In the genomic region with DNA sequence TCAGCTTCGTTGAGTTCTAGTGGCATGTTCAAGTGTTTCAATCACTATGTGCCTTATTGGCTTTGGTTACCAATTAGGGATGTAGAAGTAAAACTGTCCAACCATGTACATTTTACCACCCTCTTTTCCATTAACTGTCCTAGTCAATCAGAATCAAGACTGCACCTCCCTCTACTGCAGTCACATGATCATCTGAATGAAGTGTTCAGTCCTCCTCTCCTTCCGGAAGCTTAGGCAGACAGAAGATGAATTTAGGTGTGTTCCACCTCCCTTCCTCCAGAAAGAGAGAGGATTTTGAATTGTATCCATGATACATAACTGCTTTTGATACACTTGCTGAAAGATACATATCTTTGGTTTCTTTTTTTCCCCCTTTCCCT, we compare ENCODE assay signal across 20 cellular contexts.
DNase-seq lines count a peak whose midpoint lies in the region; ATAC-seq and TF ChIP-seq lines count a peak whose summit lies in the region.
"Had no signal": no experiment of that assay in that cellular context is flagged by ENCODE, and none has a peak within 500 bp of the region (broad histone marks: within the 10 kb centered on the region; RNA-seq: fewer than 3 reads in every experiment).

No MANE protein-coding gene starts in this region.

- ATAC-seq in central memory CD8-positive, alpha-beta T cell (replicated peaks; ENCODE audit: extremely low read depth, poor library complexity, severe bottlenecking), result no peak
- ATAC-seq: HCT116, left lung had no signal

- intact Hi-C loops in left ventricle myocardium inferior (cut with micrococcal nuclease), result no loop called here
- intact Hi-C loops in stomach (cut with DNase I; ENCODE audit: low total_unique reads), result no loop called here

- peaks cover 2% of the 10 kb centered on the region for H3K36me3 Mint-ChIP-seq in central memory CD8-positive, alpha-beta T cell (ENCODE audit: insufficient read depth)

- no peaks in the 10 kb centered on the region for H4K20me1 ChIP-seq in Loucy (ENCODE audit: insufficient read depth, low read length, poor library complexity, severe bottlenecking)

- H3K27me3 Mint-ChIP-seq in central memory CD8-positive, alpha-beta T cell, result no peaks in the 10 kb centered on the region

- H3K27ac ChIP-seq in cardiac muscle cell, result peak overlapping the region; percentile 63
- no peak overlapping the region for H3K27ac ChIP-seq in left ventricle myocardium inferior (replicated peaks)
- peak overlapping the region in 3 of 5 donors; percentile 48 to 52 (median 49) for H3K27ac ChIP-seq in stomach
- H3K27ac ChIP-seq: left lung, vagina had no signal

- H3K36me3 ChIP-seq in cardiac muscle cell, result peaks cover 4% of the 10 kb centered on the region
- peaks cover 86% of the 10 kb centered on the region for H3K36me3 ChIP-seq in left ventricle myocardium inferior
- peaks cover 46% of the 10 kb centered on the region; the same call in 1 of the 2 replicates for H3K36me3 ChIP-seq in Loucy (ENCODE audit: insufficient read depth, low read length)
- peaks cover 0 to 75% (median 54%) of the 10 kb centered on the region in 4 donors for H3K36me3 ChIP-seq in stomach

- no peaks in the 10 kb centered on the region for H3K9me3 ChIP-seq in cardiac muscle cell (ENCODE audit: low read depth)
- no peaks in the 10 kb centered on the region for H3K9me3 ChIP-seq in left ventricle myocardium inferior (replicated peaks)
- no peaks in the 10 kb centered on the region for H3K9me3 ChIP-seq in Loucy (ENCODE audit: insufficient read depth, low read depth, low read length)
- no peaks in the 10 kb centered on the region for H3K9me3 ChIP-seq in stomach
- H3K9me3 ChIP-seq: left lung, mucosa of descending colon, vagina had no signal

- no peaks in the 10 kb centered on the region for H3K9me3 Mint-ChIP-seq in central memory CD8-positive, alpha-beta T cell

- no peaks in the 10 kb centered on the region for H3K9me2 ChIP-seq in Loucy (replicated peaks; ENCODE audit: low read depth, low read length)

- H3K27me3 ChIP-seq in cardiac muscle cell (no peaks in the 10 kb centered on the region), left ventricle myocardium inferior (ENCODE audit: low read depth) (no peaks in the 10 kb centered on the region), Loucy (ENCODE audit: insufficient read depth, low read length, poor library complexity, severe bottlenecking) (no peaks in the 10 kb centered on the region), stomach (no peaks in the 10 kb centered on the region)
- H3K27me3 ChIP-seq: left lung, vagina had no signal

- no peak overlapping the region for H2AFZ ChIP-seq in Loucy (ENCODE audit: low read length)

- H3K27ac Mint-ChIP-seq in central memory CD8-positive, alpha-beta T cell (ENCODE audit: low read depth), result peak overlapping the region; percentile 76

- WGBS in stomach, 5 donors, result 87 to 96% (median 91%) methylated on average over 2 of the region's 2 CpGs

- H3K4me3 Mint-ChIP-seq in central memory CD8-positive, alpha-beta T cell, result no peak overlapping the region

- no peak overlapping the region for H3K4me3 ChIP-seq in cardiac muscle cell
- H3K4me3 ChIP-seq in left ventricle myocardium inferior, result no peak overlapping the region
- no peak overlapping the region for H3K4me3 ChIP-seq in Loucy (ENCODE audit: low read length, poor library complexity, severe bottlenecking)
- H3K4me3 ChIP-seq in stomach, result no peak overlapping the region
- H3K4me3 ChIP-seq: left lung, mucosa of descending colon, vagina had no signal

- H3K4me2 ChIP-seq in Loucy (ENCODE audit: low read depth, low read length, poor library complexity, severe bottlenecking), result peak overlapping the region; percentile 56

- H3K79me2 ChIP-seq in Loucy (ENCODE audit: insufficient read depth, low read length), result no peaks in the 10 kb centered on the region

- TF ChIP-seq EP300 in stomach (IDR thresholded peaks at IDR 0.05), result no peak

- DNase-seq in cardiac muscle cell (ENCODE audit: low read depth in 1 of 2, low spot score in 1 of 2), result peak in 1 of 2 donors; percentile 48
- DNase-seq in left ventricle myocardium inferior, result no peak
- DNase-seq in central memory CD8-positive, alpha-beta T cell (ENCODE audit: low spot score in 2 of 2), result no peak
- DNase-seq in stomach, result no peak
- no peak for DNase-seq in amniotic stem cell (lab: John Stamatoyannopoulos, UW)
- no peak for DNase-seq in NCI-H1694 treated with DMSO at 0.1 percent for 48 hours (lab: John Stamatoyannopoulos, UW)
- DNase-seq: AML-193, caudate nucleus, DMS 273 treated with DMSO at 0.1 percent for 48 hours, GDM1, glutamatergic neuron, KBM-7, left lung, NCI-H1048, NCI-H526 treated with DMSO at 0.1 percent for 48 hours, SHP77 treated with DMSO at 0.1 percent for 48 hours had no signal

- H3K4me1 ChIP-seq in cardiac muscle cell (ENCODE audit: low read depth), result peaks cover 23% of the 10 kb centered on the region
- peaks cover 16% of the 10 kb centered on the region for H3K4me1 ChIP-seq in left ventricle myocardium inferior
- H3K4me1 ChIP-seq in Loucy (ENCODE audit: insufficient read depth, low read length, poor library complexity, severe bottlenecking), result peaks cover 40% of the 10 kb centered on the region
- peaks cover 15 to 25% (median 22%) of the 10 kb centered on the region in 4 donors for H3K4me1 ChIP-seq in stomach
- H3K4me1 ChIP-seq: vagina had no signal

- peaks cover 23% of the 10 kb centered on the region for H3K4me1 Mint-ChIP-seq in central memory CD8-positive, alpha-beta T cell

- no peak overlapping the region for H3K9ac ChIP-seq in Loucy (ENCODE audit: low read depth, low read length, poor library complexity, severe bottlenecking)

- H3F3A ChIP-seq in Loucy (ENCODE audit: low read depth), result no peaks in the 10 kb centered on the region

- TF ChIP-seq POLR2A in stomach (IDR thresholded peaks at IDR 0.05), result no peak

- TF ChIP-seq CTCF in cardiac muscle cell (IDR thresholded peaks at IDR 0.05; ENCODE audit: low read depth, low read length) (no peak), left ventricle myocardium inferior (IDR thresholded peaks at IDR 0.05; ENCODE audit: borderline replicate concordance) (no peak), Loucy (conservative IDR thresholded peaks at IDR 0.05; ENCODE audit: low read length) (no peak), stomach (IDR thresholded peaks at IDR 0.05) (no peak)
